Comparison of ENCODE assay signal across 23 cellular contexts in the genomic region with DNA sequence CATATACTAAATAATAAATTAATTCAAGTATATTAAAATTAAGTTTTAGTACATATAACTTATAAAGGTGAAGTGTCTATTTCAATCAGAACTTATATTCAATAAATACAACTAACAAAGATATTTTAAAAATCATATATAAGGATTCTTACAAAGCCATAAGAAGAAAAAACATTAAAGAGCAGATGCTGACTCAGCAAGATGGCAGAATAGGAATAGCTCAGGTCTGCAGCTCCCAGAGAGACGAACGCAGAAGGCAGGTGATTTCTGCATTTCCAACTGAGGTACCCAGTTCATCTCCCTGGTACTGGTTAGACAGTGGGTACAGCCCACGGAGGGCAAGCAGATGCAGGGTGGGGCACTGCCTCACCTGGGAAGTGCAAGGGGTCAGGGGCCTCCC.
DNase-seq lines count a peak whose midpoint lies in the region; ATAC-seq, FAIRE-seq and TF ChIP-seq lines count a peak whose summit lies in the region.
"Had no signal": no experiment of that assay in that cellular context is flagged by ENCODE, and none has a peak within 500 bp of the region (broad histone marks: within the 10 kb centered on the region; RNA-seq: fewer than 3 reads in every experiment).

No MANE protein-coding gene starts in this region.

- ATAC-seq in GM23338: no peak

- H3K9me3 Mint-ChIP-seq in GM23338 (peaks cover 12% of the 10 kb centered on the region), chondrocyte (ENCODE audit: low read depth) (peaks cover 18% of the 10 kb centered on the region)

- no peaks in the 10 kb centered on the region for H3K36me3 ChIP-seq in GM23338 (ENCODE audit: insufficient read depth)
- H3K36me3 ChIP-seq: BE2C had no signal

- H4K20me1 ChIP-seq in GM23338 (replicated peaks; ENCODE audit: insufficient read depth): no peaks in the 10 kb centered on the region

- peak overlapping the region; percentile 40; the same call in 1 of the 2 replicates for H2AFZ ChIP-seq in GM23338

- H3K27me3 ChIP-seq in GM23338 (ENCODE audit: insufficient read depth) (no peaks in the 10 kb centered on the region), dorsolateral prefrontal cortex (no peaks in the 10 kb centered on the region)
- H3K27me3 ChIP-seq: BE2C had no signal

- peaks cover 6% of the 10 kb centered on the region for H3K27me3 Mint-ChIP-seq in GM23338 (ENCODE audit: insufficient read depth, low read depth, poor library complexity)
- H3K27me3 Mint-ChIP-seq in chondrocyte (ENCODE audit: low read depth): peaks cover 17% of the 10 kb centered on the region
- H3K27me3 Mint-ChIP-seq: CD4-positive, CD25-positive, alpha-beta regulatory T cell; CD8-positive, alpha-beta memory T cell had no signal

- H3K4me1 Mint-ChIP-seq in GM23338 (peaks cover 14% of the 10 kb centered on the region), chondrocyte (ENCODE audit: low read depth) (peaks cover 6% of the 10 kb centered on the region)
- H3K4me1 Mint-ChIP-seq: CD4-positive, CD25-positive, alpha-beta regulatory T cell; CD8-positive, alpha-beta memory T cell had no signal

- no peak overlapping the region for H3K4me3 Mint-ChIP-seq in GM23338
- H3K4me3 Mint-ChIP-seq in chondrocyte (ENCODE audit: unreplicated experiment): no peak overlapping the region
- H3K4me3 Mint-ChIP-seq: CD4-positive, CD25-positive, alpha-beta regulatory T cell; CD8-positive, alpha-beta memory T cell had no signal

- no peaks in the 10 kb centered on the region for H3F3A ChIP-seq in GM23338 (replicated peaks; ENCODE audit: low read depth)

- H3K27ac ChIP-seq in GM23338 (ENCODE audit: low read depth) (no peak overlapping the region), dorsolateral prefrontal cortex (no peak overlapping the region)

- peaks cover 20% of the 10 kb centered on the region for H3K4me1 ChIP-seq in GM23338 (ENCODE audit: insufficient read depth)
- H3K4me1 ChIP-seq: BE2C had no signal

- H3K79me2 ChIP-seq in GM23338 (replicated peaks; ENCODE audit: insufficient read depth): no peaks in the 10 kb centered on the region

- TF ChIP-seq CTCF in GM23338 (conservative IDR thresholded peaks at IDR 0.05; ENCODE audit: low read depth in 2 of 2): no peak
- no peak for TF ChIP-seq CTCF in chondrocyte (IDR thresholded peaks at IDR 0.05)
- TF ChIP-seq CTCF in dorsolateral prefrontal cortex (IDR thresholded peaks at IDR 0.05 in 54 of 56, conservative IDR thresholded peaks at IDR 0.05 in 2 of 56; ENCODE audit: low read depth in 1 of 56, partially characterized antibody in 56 of 56): no peak

- H3K27ac Mint-ChIP-seq in GM23338: no peak overlapping the region
- H3K27ac Mint-ChIP-seq in chondrocyte (ENCODE audit: unreplicated experiment): no peak overlapping the region
- H3K27ac Mint-ChIP-seq: CD4-positive, CD25-positive, alpha-beta regulatory T cell; CD8-positive, alpha-beta memory T cell had no signal

- no peaks in the 10 kb centered on the region for H3K9me2 ChIP-seq in GM23338 (ENCODE audit: insufficient read depth)

- H3K4me2 ChIP-seq in GM23338: no peak overlapping the region

- DNase-seq in GM23338 (ENCODE audit: low spot score) (no peak), chondrocyte (ENCODE audit: low spot score) (peak; percentile 32), frontal cortex (ENCODE audit: low spot score in 2 of 2) (no peak), GDM1 (lab: John Stamatoyannopoulos, UW) (no peak), posterior vena cava (ENCODE audit: low spot score) (no peak), NCI-H446 treated with DMSO at 0.1 percent for 48 hours (lab: John Stamatoyannopoulos, UW) (no peak), dorsolateral prefrontal cortex (no peak)
- DNase-seq: 8988T; ACHN; BE2C; C1 segment of cervical spinal cord; CD4-positive, CD25-positive, alpha-beta regulatory T cell; CD8-positive, alpha-beta memory T cell; COR-L47; DMS 273 treated with DMSO at 0.1 percent for 48 hours; DMS53; DND-41; EL; HCEC 1CT; KBM-7 had no signal

- peak; percentile 90 for FAIRE-seq in A204.1 (lab: Jason Lieb, UNC)
- peak; percentile 66 for FAIRE-seq in frontal cortex (lab: Jason Lieb, UNC)
- FAIRE-seq: GM12892, H54 had no signal

- H3K4me3 ChIP-seq in GM23338 (no peak overlapping the region), dorsolateral prefrontal cortex (no peak overlapping the region)

- H3K36me3 Mint-ChIP-seq in GM23338 (ENCODE audit: low read depth): peaks cover 14% of the 10 kb centered on the region; the same call in 2 of the 3 replicates
- peaks cover 6% of the 10 kb centered on the region for H3K36me3 Mint-ChIP-seq in chondrocyte (ENCODE audit: low read depth)
- H3K36me3 Mint-ChIP-seq: CD4-positive, CD25-positive, alpha-beta regulatory T cell; CD8-positive, alpha-beta memory T cell had no signal

- intact Hi-C loops in posterior vena cava (cut with DNase I) (no loop called here), dorsolateral prefrontal cortex (cut with DNase I) (no loop called here)

TF ChIP-seq in GM23338, 12 proteins besides CTCF, POLR2A, EP300 and RAD21 (continues in another document):
- TF ChIP-seq STAT1 (IDR thresholded peaks at IDR 0.05; ENCODE audit: unreplicated experiment) (no peak), CREB1 (CRISPR knock-in tag; IDR thresholded peaks at IDR 0.05; ENCODE audit: low read depth) (no peak), ZNF114 (CRISPR knock-in tag; IDR thresholded peaks at IDR 0.05) (no peak), EZH2phosphoT487 (IDR thresholded peaks at IDR 0.05; ENCODE audit: unreplicated experiment) (no peak), JUNB (IDR thresholded peaks at IDR 0.05; ENCODE audit: unreplicated experiment) (no peak), ZNF331 (CRISPR knock-in tag; IDR thresholded peaks at IDR 0.05; ENCODE audit: low read depth) (no peak), EZH2 (IDR thresholded peaks at IDR 0.05; ENCODE audit: low read depth, unreplicated experiment) (no peak)
- TF ChIP-seq, protein P1, sequence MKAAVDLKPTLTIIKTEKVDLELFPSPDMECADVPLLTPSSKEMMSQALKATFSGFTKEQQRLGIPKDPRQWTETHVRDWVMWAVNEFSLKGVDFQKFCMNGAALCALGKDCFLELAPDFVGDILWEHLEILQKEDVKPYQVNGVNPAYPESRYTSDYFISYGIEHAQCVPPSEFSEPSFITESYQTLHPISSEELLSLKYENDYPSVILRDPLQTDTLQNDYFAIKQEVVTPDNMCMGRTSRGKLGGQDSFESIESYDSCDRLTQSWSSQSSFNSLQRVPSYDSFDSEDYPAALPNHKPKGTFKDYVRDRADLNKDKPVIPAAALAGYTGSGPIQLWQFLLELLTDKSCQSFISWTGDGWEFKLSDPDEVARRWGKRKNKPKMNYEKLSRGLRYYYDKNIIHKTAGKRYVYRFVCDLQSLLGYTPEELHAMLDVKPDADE (IDR thresholded peaks at IDR 0.05): no peak
- TF ChIP-seq, protein P2, sequence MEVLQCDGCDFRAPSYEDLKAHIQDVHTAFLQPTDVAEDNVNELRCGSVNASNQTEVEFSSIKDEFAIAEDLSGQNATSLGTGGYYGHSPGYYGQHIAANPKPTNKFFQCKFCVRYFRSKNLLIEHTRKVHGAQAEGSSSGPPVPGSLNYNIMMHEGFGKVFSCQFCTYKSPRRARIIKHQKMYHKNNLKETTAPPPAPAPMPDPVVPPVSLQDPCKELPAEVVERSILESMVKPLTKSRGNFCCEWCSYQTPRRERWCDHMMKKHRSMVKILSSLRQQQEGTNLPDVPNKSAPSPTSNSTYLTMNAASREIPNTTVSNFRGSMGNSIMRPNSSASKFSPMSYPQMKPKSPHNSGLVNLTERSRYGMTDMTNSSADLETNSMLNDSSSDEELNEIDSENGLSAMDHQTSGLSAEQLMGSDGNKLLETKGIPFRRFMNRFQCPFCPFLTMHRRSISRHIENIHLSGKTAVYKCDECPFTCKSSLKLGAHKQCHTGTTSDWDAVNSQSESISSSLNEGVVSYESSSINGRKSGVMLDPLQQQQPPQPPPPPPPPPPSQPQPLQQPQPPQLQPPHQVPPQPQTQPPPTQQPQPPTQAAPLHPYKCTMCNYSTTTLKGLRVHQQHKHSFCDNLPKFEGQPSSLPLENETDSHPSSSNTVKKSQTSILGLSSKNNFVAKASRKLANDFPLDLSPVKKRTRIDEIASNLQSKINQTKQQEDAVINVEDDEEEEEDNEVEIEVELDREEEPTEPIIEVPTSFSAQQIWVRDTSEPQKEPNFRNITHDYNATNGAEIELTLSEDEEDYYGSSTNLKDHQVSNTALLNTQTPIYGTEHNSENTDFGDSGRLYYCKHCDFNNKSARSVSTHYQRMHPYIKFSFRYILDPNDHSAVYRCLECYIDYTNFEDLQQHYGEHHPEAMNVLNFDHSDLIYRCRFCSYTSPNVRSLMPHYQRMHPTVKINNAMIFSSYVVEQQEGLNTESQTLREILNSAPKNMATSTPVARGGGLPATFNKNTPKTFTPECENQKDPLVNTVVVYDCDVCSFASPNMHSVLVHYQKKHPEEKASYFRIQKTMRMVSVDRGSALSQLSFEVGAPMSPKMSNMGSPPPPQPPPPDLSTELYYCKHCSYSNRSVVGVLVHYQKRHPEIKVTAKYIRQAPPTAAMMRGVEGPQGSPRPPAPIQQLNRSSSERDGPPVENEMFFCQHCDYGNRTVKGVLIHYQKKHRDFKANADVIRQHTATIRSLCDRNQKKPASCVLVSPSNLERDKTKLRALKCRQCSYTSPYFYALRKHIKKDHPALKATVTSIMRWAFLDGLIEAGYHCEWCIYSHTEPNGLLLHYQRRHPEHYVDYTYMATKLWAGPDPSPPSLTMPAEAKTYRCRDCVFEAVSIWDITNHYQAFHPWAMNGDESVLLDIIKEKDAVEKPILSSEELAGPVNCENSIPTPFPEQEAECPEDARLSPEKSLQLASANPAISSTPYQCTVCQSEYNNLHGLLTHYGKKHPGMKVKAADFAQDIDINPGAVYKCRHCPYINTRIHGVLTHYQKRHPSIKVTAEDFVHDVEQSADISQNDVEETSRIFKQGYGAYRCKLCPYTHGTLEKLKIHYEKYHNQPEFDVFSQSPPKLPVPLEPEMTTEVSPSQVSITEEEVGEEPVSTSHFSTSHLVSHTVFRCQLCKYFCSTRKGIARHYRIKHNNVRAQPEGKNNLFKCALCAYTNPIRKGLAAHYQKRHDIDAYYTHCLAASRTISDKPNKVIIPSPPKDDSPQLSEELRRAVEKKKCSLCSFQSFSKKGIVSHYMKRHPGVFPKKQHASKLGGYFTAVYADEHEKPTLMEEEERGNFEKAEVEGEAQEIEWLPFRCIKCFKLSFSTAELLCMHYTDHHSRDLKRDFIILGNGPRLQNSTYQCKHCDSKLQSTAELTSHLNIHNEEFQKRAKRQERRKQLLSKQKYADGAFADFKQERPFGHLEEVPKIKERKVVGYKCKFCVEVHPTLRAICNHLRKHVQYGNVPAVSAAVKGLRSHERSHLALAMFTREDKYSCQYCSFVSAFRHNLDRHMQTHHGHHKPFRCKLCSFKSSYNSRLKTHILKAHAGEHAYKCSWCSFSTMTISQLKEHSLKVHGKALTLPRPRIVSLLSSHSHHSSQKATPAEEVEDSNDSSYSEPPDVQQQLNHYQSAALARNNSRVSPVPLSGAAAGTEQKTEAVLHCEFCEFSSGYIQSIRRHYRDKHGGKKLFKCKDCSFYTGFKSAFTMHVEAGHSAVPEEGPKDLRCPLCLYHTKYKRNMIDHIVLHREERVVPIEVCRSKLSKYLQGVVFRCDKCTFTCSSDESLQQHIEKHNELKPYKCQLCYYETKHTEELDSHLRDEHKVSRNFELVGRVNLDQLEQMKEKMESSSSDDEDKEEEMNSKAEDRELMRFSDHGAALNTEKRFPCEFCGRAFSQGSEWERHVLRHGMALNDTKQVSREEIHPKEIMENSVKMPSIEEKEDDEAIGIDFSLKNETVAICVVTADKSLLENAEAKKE (CRISPR knock-in tag; IDR thresholded peaks at IDR 0.05): no peak
